18 cellular contexts compared by ENCODE assay signal in the genomic region with DNA sequence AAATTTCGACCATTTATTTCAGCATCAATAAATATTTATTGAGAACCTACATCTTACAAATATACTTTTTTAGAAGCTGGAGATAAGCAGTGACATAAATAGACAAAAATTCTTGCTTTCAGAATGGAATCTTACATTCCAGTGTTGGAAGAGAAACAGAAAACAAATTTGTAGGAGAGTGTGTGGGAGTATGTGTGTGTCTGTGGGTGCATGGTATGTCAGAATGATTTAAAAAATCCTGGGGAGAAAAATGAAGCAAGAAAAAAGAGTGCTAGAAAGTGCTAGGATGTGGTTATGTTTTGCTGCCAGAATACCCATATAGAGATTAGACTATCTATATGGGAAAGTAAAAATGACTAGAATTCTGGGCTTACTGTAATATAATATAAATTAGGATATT.
"Had no signal": no experiment of that assay in that cellular context is flagged by ENCODE, and none has a peak within 500 bp of the region (broad histone marks: within the 10 kb centered on the region; RNA-seq: fewer than 3 reads in every experiment).

No MANE protein-coding gene starts in this region.

- H3K36me3 ChIP-seq: gastrocnemius medialis, pancreas, stomach, thoracic aorta had no signal

- H3K27ac ChIP-seq: gastrocnemius medialis, pancreas, skin epidermis, stomach, thoracic aorta, VCaP had no signal

- H3K4me1 Mint-ChIP-seq: activated CD4-positive, alpha-beta memory T cell treated with anti-CD3 and anti-CD28 coated beads, Interleukin-2, amount 10 ng/mL, durations not matched to agents 7 days and 5 days; activated CD4-positive, alpha-beta T cell treated with anti-CD3 and anti-CD28 coated beads for 36 hours had no signal

- ATAC-seq: activated CD4-positive, alpha-beta T cell treated with anti-CD3 and anti-CD28 coated beads for 36 hours; activated T-cell treated with anti-CD3 and anti-CD28 coated beads, Interleukin-2, amount 50 U/mL, for 72 hours; esophagus mucosa; gastrocnemius medialis; left ventricle myocardium superior; pancreas had no signal

- H3K27ac Mint-ChIP-seq: activated CD4-positive, alpha-beta memory T cell treated with anti-CD3 and anti-CD28 coated beads, Interleukin-2, amount 10 ng/mL, durations not matched to agents 7 days and 5 days; activated CD4-positive, alpha-beta T cell treated with anti-CD3 and anti-CD28 coated beads for 36 hours; activated T-cell treated with anti-CD3 and anti-CD28 coated beads, Interleukin-2, amount 50 U/mL, for 72 hours; brain had no signal

- DNase-seq: activated CD4-positive, alpha-beta memory T cell treated with anti-CD3 and anti-CD28 coated beads, Interleukin-2, amount 10 ng/mL, durations not matched to agents 7 days and 5 days; activated CD4-positive, alpha-beta T cell treated with anti-CD3 and anti-CD28 coated beads for 36 hours; activated gamma-delta T cell treated with Interleukin-2 at 50 U/mL for 16 hours; activated T-cell treated with anti-CD3 and anti-CD28 coated beads, Interleukin-2, amount 50 U/mL, for 72 hours; cerebellar nuclear complex; dorsolateral prefrontal cortex; gastrocnemius medialis; left ventricle myocardium superior; mesendoderm; pancreas; stomach; T1000 had no signal

- H3K9me3 ChIP-seq: gastrocnemius medialis, pancreas, stomach, thoracic aorta had no signal

- H3K36me3 Mint-ChIP-seq: brain had no signal

- H3K27me3 ChIP-seq: dorsolateral prefrontal cortex, gastrocnemius medialis, pancreas, stomach had no signal

- H3K4me3 Mint-ChIP-seq: activated CD4-positive, alpha-beta memory T cell treated with anti-CD3 and anti-CD28 coated beads, Interleukin-2, amount 10 ng/mL, durations not matched to agents 7 days and 5 days; activated CD4-positive, alpha-beta T cell treated with anti-CD3 and anti-CD28 coated beads for 36 hours; activated T-cell treated with anti-CD3 and anti-CD28 coated beads, Interleukin-2, amount 50 U/mL, for 72 hours; brain; neural crest cell had no signal

- H3K4me3 ChIP-seq: dorsolateral prefrontal cortex, gastrocnemius medialis, pancreas, skin epidermis, stomach, thoracic aorta had no signal

- H3K4me1 ChIP-seq: gastrocnemius medialis, pancreas, stomach had no signal

- H3K27me3 Mint-ChIP-seq: activated CD4-positive, alpha-beta memory T cell treated with anti-CD3 and anti-CD28 coated beads, Interleukin-2, amount 10 ng/mL, durations not matched to agents 7 days and 5 days; activated CD4-positive, alpha-beta T cell treated with anti-CD3 and anti-CD28 coated beads for 36 hours; brain had no signal
